18 cellular contexts compared by ENCODE assay signal in genomic region chr3:172184106-172184822, GRCh38.
DNase-seq lines count a peak whose midpoint lies in the region; ATAC-seq and TF ChIP-seq lines count a peak whose summit lies in the region.
"Had no signal": no experiment of that assay in that cellular context is flagged by ENCODE, and none has a peak within 500 bp of the region (broad histone marks: within the 10 kb centered on the region; RNA-seq: fewer than 3 reads in every experiment).

No MANE protein-coding gene starts in this region.

- no peak overlapping the region for H2BK120ac ChIP-seq in mesendoderm (ENCODE audit: low read depth, low read length)

- H3K36me3 ChIP-seq in Panc1 (ENCODE audit: control insufficient read depth, insufficient read depth, low read length) (no peaks in the 10 kb centered on the region), mesendoderm (ENCODE audit: control insufficient read depth, insufficient read depth, low read length) (no peaks in the 10 kb centered on the region)
- no peaks in the 10 kb centered on the region for H3K36me3 ChIP-seq in CD8-positive, alpha-beta T cell (ENCODE audit: insufficient read depth, low read length)
- H3K36me3 ChIP-seq: HAP-1 had no signal

- H2BK15ac ChIP-seq in mesendoderm (replicated peaks; ENCODE audit: low read depth) = no peak overlapping the region

- no peaks in the 10 kb centered on the region for H3K36me3 Mint-ChIP-seq in activated T-cell treated with anti-CD3 and anti-CD28 coated beads, Interleukin-2, amount 50 U/mL, for 24 hours (ENCODE audit: low read depth)
- peaks cover 2% of the 10 kb centered on the region for H3K36me3 Mint-ChIP-seq in activated T-cell treated with anti-CD3 and anti-CD28 coated beads, Interleukin-2, amount 50 U/mL, for 4 hours (ENCODE audit: insufficient read depth)
- H3K36me3 Mint-ChIP-seq in stimulated activated effector memory CD8-positive, alpha-beta T cell treated with anti-CD3 and anti-CD28 coated beads, Interleukin-12 subunit alpha, Interleukin-12 subunit beta, amount 100 ng/mL, for 72 hours = peaks cover 5% of the 10 kb centered on the region
- no peaks in the 10 kb centered on the region for H3K36me3 Mint-ChIP-seq in CD8-positive, alpha-beta T cell

- H2AK5ac ChIP-seq in mesendoderm (ENCODE audit: low read length) = no peak overlapping the region

- H3K27ac Mint-ChIP-seq in activated T-cell treated with anti-CD3 and anti-CD28 coated beads, Interleukin-2, amount 50 U/mL, for 24 hours = peak overlapping the region; percentile 10
- H3K27ac Mint-ChIP-seq in stimulated activated effector memory CD8-positive, alpha-beta T cell treated with anti-CD3 and anti-CD28 coated beads, Interleukin-12 subunit alpha, Interleukin-12 subunit beta, amount 100 ng/mL, for 72 hours = no peak overlapping the region
- no peak overlapping the region for H3K27ac Mint-ChIP-seq in CD8-positive, alpha-beta T cell
- H3K27ac Mint-ChIP-seq: CD4-positive, alpha-beta T cell had no signal

- H3K9ac ChIP-seq in mesendoderm (ENCODE audit: low read length) = no peak overlapping the region
- H3K9ac ChIP-seq: GM23248 had no signal

- peaks cover 32% of the 10 kb centered on the region for H3K4me1 Mint-ChIP-seq in activated T-cell treated with anti-CD3 and anti-CD28 coated beads, Interleukin-2, amount 50 U/mL, for 24 hours (ENCODE audit: low read depth)
- peaks cover 23% of the 10 kb centered on the region for H3K4me1 Mint-ChIP-seq in activated T-cell treated with anti-CD3 and anti-CD28 coated beads, Interleukin-2, amount 50 U/mL, for 4 hours (ENCODE audit: low read depth)
- peaks cover 41% of the 10 kb centered on the region for H3K4me1 Mint-ChIP-seq in stimulated activated effector memory CD8-positive, alpha-beta T cell treated with anti-CD3 and anti-CD28 coated beads, Interleukin-12 subunit alpha, Interleukin-12 subunit beta, amount 100 ng/mL, for 72 hours
- peaks cover 6% of the 10 kb centered on the region for H3K4me1 Mint-ChIP-seq in CD8-positive, alpha-beta T cell (ENCODE audit: low read depth)

- CTCF ChIA-PET in Panc1 (lab: Charles Lee) = no interaction called here
- CTCF ChIA-PET in CD8-positive, alpha-beta T cell (lab: Charles Lee) = no interaction called here

- no CpG with 5 or more reads among the region's 3 CpGs for WGBS in mesendoderm (ENCODE audit: extremely low coverage, insufficient coverage, low lambda C conversion rate)

- no peak overlapping the region for H3K4me2 ChIP-seq in mesendoderm (ENCODE audit: low read length)

- no peak overlapping the region for H3K23ac ChIP-seq in mesendoderm (ENCODE audit: low read length)

- H3K4me1 ChIP-seq in Panc1 (ENCODE audit: control insufficient read depth, insufficient read depth, low read length) = peaks cover 48% of the 10 kb centered on the region
- peaks cover 9% of the 10 kb centered on the region for H3K4me1 ChIP-seq in mesendoderm (ENCODE audit: control insufficient read depth, low read depth, low read length)
- H3K4me1 ChIP-seq in CD8-positive, alpha-beta T cell (ENCODE audit: insufficient read depth, low read length) = no peaks in the 10 kb centered on the region
- H3K4me1 ChIP-seq: HAP-1 had no signal

- no peaks in the 10 kb centered on the region for H3K9me3 Mint-ChIP-seq in activated T-cell treated with anti-CD3 and anti-CD28 coated beads, Interleukin-2, amount 50 U/mL, for 24 hours
- H3K9me3 Mint-ChIP-seq in activated T-cell treated with anti-CD3 and anti-CD28 coated beads, Interleukin-2, amount 50 U/mL, for 4 hours = no peaks in the 10 kb centered on the region
- H3K9me3 Mint-ChIP-seq in stimulated activated effector memory CD8-positive, alpha-beta T cell treated with anti-CD3 and anti-CD28 coated beads, Interleukin-12 subunit alpha, Interleukin-12 subunit beta, amount 100 ng/mL, for 72 hours = no peaks in the 10 kb centered on the region
- no peaks in the 10 kb centered on the region for H3K9me3 Mint-ChIP-seq in CD8-positive, alpha-beta T cell
- H3K9me3 Mint-ChIP-seq: CD4-positive, alpha-beta T cell had no signal

- TF ChIP-seq CTCF in Panc1 (IDR thresholded peaks at IDR 0.05) = no peak
- TF ChIP-seq CTCF in CD8-positive, alpha-beta T cell (IDR thresholded peaks at IDR 0.05) = no peak

- H3K27me3 ChIP-seq in Panc1 (ENCODE audit: control insufficient read depth, insufficient read depth, low read length) = no peaks in the 10 kb centered on the region
- H3K27me3 ChIP-seq in mesendoderm (ENCODE audit: insufficient read depth, low read length, poor library complexity) = no peaks in the 10 kb centered on the region
- H3K27me3 ChIP-seq in CD8-positive, alpha-beta T cell (ENCODE audit: insufficient read depth, low read length) = no peaks in the 10 kb centered on the region

- H3K27me3 Mint-ChIP-seq in activated T-cell treated with anti-CD3 and anti-CD28 coated beads, Interleukin-2, amount 50 U/mL, for 24 hours = no peaks in the 10 kb centered on the region
- no peaks in the 10 kb centered on the region for H3K27me3 Mint-ChIP-seq in activated T-cell treated with anti-CD3 and anti-CD28 coated beads, Interleukin-2, amount 50 U/mL, for 4 hours (ENCODE audit: low read depth)
- H3K27me3 Mint-ChIP-seq in CD8-positive, alpha-beta T cell (ENCODE audit: low read depth) = no peaks in the 10 kb centered on the region
- H3K27me3 Mint-ChIP-seq: CD4-positive, alpha-beta T cell had no signal

- peaks cover 32% of the 10 kb centered on the region for H3K79me2 ChIP-seq in mesendoderm (ENCODE audit: control insufficient read depth, insufficient read depth, low read length)

- POLR2A ChIA-PET in Panc1 (lab: Charles Lee) = no interaction called here
- POLR2A ChIA-PET in CD8-positive, alpha-beta T cell (lab: Charles Lee) = interaction anchor here (0.6 to 1.0 kb wide), 2 partner anchors 14 to 71 kb away, joined by 3 read pairs; no protein-coding TSS in a partner anchor

- no peak overlapping the region for H3K4ac ChIP-seq in mesendoderm (ENCODE audit: low read depth, low read length)

- H3K9me3 ChIP-seq in Panc1 (ENCODE audit: control insufficient read depth, insufficient read depth, low read depth, low read length) = no peaks in the 10 kb centered on the region
- no peaks in the 10 kb centered on the region for H3K9me3 ChIP-seq in CD8-positive, alpha-beta T cell (ENCODE audit: low read length)
- H3K9me3 ChIP-seq: HAP-1 had no signal

- TSS peak; percentile 3 for BruUV-seq in Panc1 (replicated peaks; lab: Mats Ljungman, UMichigan)

- in situ Hi-C loops in Panc1 (cut with HindIII; ENCODE audit: low pct_unique_long_range_greater_than_20kb, low sequenced_read_pairs) = no loop called here

- H3K79me1 ChIP-seq in mesendoderm (ENCODE audit: low read length) = peaks cover 25% of the 10 kb centered on the region

- no peak overlapping the region for H3K56ac ChIP-seq in mesendoderm (ENCODE audit: low read length)

- peak overlapping the region; percentile 18 for H3K18ac ChIP-seq in mesendoderm (ENCODE audit: low read length)

- no peak overlapping the region for H3K4me3 Mint-ChIP-seq in activated T-cell treated with anti-CD3 and anti-CD28 coated beads, Interleukin-2, amount 50 U/mL, for 24 hours
- H3K4me3 Mint-ChIP-seq in activated T-cell treated with anti-CD3 and anti-CD28 coated beads, Interleukin-2, amount 50 U/mL, for 4 hours = no peak overlapping the region
- no peak overlapping the region for H3K4me3 Mint-ChIP-seq in stimulated activated effector memory CD8-positive, alpha-beta T cell treated with anti-CD3 and anti-CD28 coated beads, Interleukin-12 subunit alpha, Interleukin-12 subunit beta, amount 100 ng/mL, for 72 hours
- no peak overlapping the region for H3K4me3 Mint-ChIP-seq in CD8-positive, alpha-beta T cell
- H3K4me3 Mint-ChIP-seq: CD4-positive, alpha-beta T cell had no signal

- H4K8ac ChIP-seq in mesendoderm (ENCODE audit: low read depth, low read length) = no peak overlapping the region

- H2BK5ac ChIP-seq in mesendoderm (ENCODE audit: low read length) = no peak overlapping the region

- H4K5ac ChIP-seq in mesendoderm (ENCODE audit: low read length) = no peak overlapping the region

- no peak for DNase-seq in activated T-cell treated with anti-CD3 and anti-CD28 coated beads, Interleukin-2, amount 50 U/mL, for 24 hours
- DNase-seq in activated T-cell treated with anti-CD3 and anti-CD28 coated beads, Interleukin-2, amount 50 U/mL, for 4 hours = no peak
- no peak for DNase-seq in Panc1 (ENCODE audit: low read depth, low spot score)
- DNase-seq in mesendoderm = no peak
- DNase-seq in stimulated activated effector memory CD8-positive, alpha-beta T cell treated with anti-CD3 and anti-CD28 coated beads, Interleukin-12 subunit alpha, Interleukin-12 subunit beta, amount 100 ng/mL, for 72 hours (ENCODE audit: low spot score in 2 of 2) = no peak
- DNase-seq in NCI-H2029 treated with DMSO at 0.1 percent for 48 hours (lab: John Stamatoyannopoulos, UW) = no peak
- no peak for DNase-seq in CD8-positive, alpha-beta T cell
- DNase-seq: CD4-positive, alpha-beta T cell; DMS153; GDM1; GM23248; NCI-H1105; NCI-H1694; NCI-H774 had no signal

- intact Hi-C loops in Panc1 (cut with micrococcal nuclease; ENCODE audit: unreplicated experiment) = no loop called here
- intact Hi-C loops in CD8-positive, alpha-beta T cell (cut with DNase I, micrococcal nuclease) = no loop called here

- H3K4me3 ChIP-seq in Panc1 (ENCODE audit: low read depth in 2 of 2, low read length in 2 of 2) (no peak overlapping the region), mesendoderm (ENCODE audit: low read length) (no peak overlapping the region)
- no peak overlapping the region for H3K4me3 ChIP-seq in CD8-positive, alpha-beta T cell (ENCODE audit: low read depth, low read length)
- H3K4me3 ChIP-seq: GM23248, HAP-1, K562 had no signal

- ATAC-seq in activated T-cell treated with anti-CD3 and anti-CD28 coated beads, Interleukin-2, amount 50 U/mL, for 4 hours = no peak
- ATAC-seq in Panc1 (no peak), GM18511 (IDR thresholded peaks at IDR 0.05; ENCODE audit: unreplicated experiment) (no peak)
- ATAC-seq in stimulated activated effector memory CD8-positive, alpha-beta T cell treated with anti-CD3 and anti-CD28 coated beads, Interleukin-12 subunit alpha, Interleukin-12 subunit beta, amount 100 ng/mL, for 72 hours = peak; percentile 55
- no peak for ATAC-seq in CD8-positive, alpha-beta T cell
- ATAC-seq: K562 had no signal

- H3K27ac ChIP-seq in Panc1 (ENCODE audit: low read length) = peak overlapping the region; percentile 36
- H3K27ac ChIP-seq in mesendoderm (ENCODE audit: low read depth, low read length) = no peak overlapping the region
- H3K27ac ChIP-seq in CD8-positive, alpha-beta T cell (ENCODE audit: low read depth, low read length) = no peak overlapping the region
- H3K27ac ChIP-seq: GM23248, RWPE1 had no signal
